ENCODE assay signal across 15 cellular contexts in the genomic region with DNA sequence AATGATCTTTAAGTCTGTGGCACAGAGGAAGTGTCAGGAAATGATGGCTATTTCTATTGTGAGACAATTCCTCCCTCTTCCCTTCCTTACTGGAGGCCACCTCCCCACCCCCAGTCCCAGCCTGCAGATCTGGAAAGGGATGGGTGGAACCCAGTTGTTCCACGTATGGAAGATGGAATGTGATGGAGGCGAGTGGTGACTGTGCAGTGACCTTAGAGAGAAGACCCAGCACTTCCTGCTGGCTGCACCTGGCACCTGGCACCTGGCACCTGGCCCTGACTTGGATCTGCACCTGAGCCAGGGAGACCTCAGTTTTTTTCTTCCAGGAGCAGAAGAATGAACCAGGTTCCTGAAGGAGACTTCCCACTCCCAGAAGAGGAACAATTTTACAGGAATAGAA. TPM values are rescaled to one million over a fixed set of nuclear protein-coding genes. Genes with fewer than 3 reads are reported as not detected.
DNase-seq lines count a peak whose midpoint lies in the region; FAIRE-seq lines count a peak whose summit lies in the region.
"Had no signal": no experiment of that assay in that cellular context is flagged by ENCODE, and none has a peak within 500 bp of the region (broad histone marks: within the 10 kb centered on the region; RNA-seq: fewer than 3 reads in every experiment).

No MANE protein-coding gene starts in this region.

- no peak for FAIRE-seq in urothelium cell line (lab: Jason Lieb, UNC)
- FAIRE-seq: A204.1 had no signal

- DNase-seq in NCI-H1417 (lab: John Stamatoyannopoulos, UW) (peak in 2 of 3 experiments; percentile 41 to 58), NCI-H1417 treated with DMSO at 0.1 percent for 48 hours (lab: John Stamatoyannopoulos, UW) (no peak), NCI-H510A treated with DMSO at 0.1 percent for 48 hours (lab: John Stamatoyannopoulos, UW) (peak; percentile 100), iPS-NIHi11 (ENCODE audit: low spot score) (peak; percentile 18), urothelium cell line (ENCODE audit: low spot score) (peak; percentile 63), putamen (ENCODE audit: low spot score) (no peak), C1 segment of cervical spinal cord (lab: John Stamatoyannopoulos, UW) (no peak), occipital lobe (lab: John Stamatoyannopoulos, UW) (no peak)
- DNase-seq: activated CD4-positive, CD25-positive, alpha-beta regulatory T cell; caudate nucleus; OCI-M1; stimulated activated CD4-positive, alpha-beta T cell treated with anti-CD3 and anti-CD28 coated beads, Interleukin-2, amount 100 ng/mL, for 24 hours; T-cell had no signal

RNA-seq across cellular contexts. Expression of gene TMC5, which starts 33.0 kb away (rescaled TPM):
- not detected for total RNA-seq in occipital lobe
- total RNA-seq: H4 had no signal

Comparison
In these comparisons a context has a peak if more than half of its experiments do, and no peak if none do; other contexts are left out.
1. DNase-seq: peak in NCI-H1417 (2 of 3), NCI-H510A treated with DMSO at 0.1 percent for 48 hours (single experiment), iPS-NIHi11 (single experiment) and urothelium cell line (single experiment); none in NCI-H1417 treated with DMSO at 0.1 percent for 48 hours (single experiment), putamen (single experiment), C1 segment of cervical spinal cord (0 of 14) and occipital lobe (single experiment).